In genomic region chr16:74757347-74757746, GRCh38 we compare ENCODE assay signal across 20 cellular contexts. TPM values are rescaled to one million over a fixed set of nuclear protein-coding genes. Genes with fewer than 3 reads are reported as not detected.
A peak's percentile ranks its signal among the peaks of the same experiment; 100 is the strongest.
DNase-seq lines count a peak whose midpoint lies in the region; ATAC-seq, FAIRE-seq and TF ChIP-seq lines count a peak whose summit lies in the region.
"Had no signal": no experiment of that assay in that cellular context is flagged by ENCODE, and none has a peak within 500 bp of the region (broad histone marks: within the 10 kb centered on the region; RNA-seq: fewer than 3 reads in every experiment).

No MANE protein-coding gene starts in this region.

- TF ChIP-seq EP300 in HepG2 (IDR thresholded peaks at IDR 0.05; ENCODE audit: low read depth in 2 of 2, low read length in 2 of 2) (no peak), HepG2 (CRISPR knock-in tag; IDR thresholded peaks at IDR 0.05; ENCODE audit: borderline replicate concordance) (no peak)

- no peak overlapping the region for H3K4me2 ChIP-seq in HepG2 (ENCODE audit: low read depth, low read length)
- H3K4me2 ChIP-seq: GM23338 had no signal

- no peaks in the 10 kb centered on the region for H3K36me3 ChIP-seq in HepG2 (replicated peaks in 1 of 2; ENCODE audit: control insufficient read depth in 1 of 2, insufficient read depth in 2 of 2, low read length in 2 of 2)
- no peaks in the 10 kb centered on the region for H3K36me3 ChIP-seq in right lobe of liver

- no peak overlapping the region for H2AFZ ChIP-seq in HepG2 (ENCODE audit: low read length)
- H2AFZ ChIP-seq: GM23338 had no signal

- TF ChIP-seq POLR2A in HepG2 (IDR thresholded peaks at IDR 0.05; ENCODE audit: insufficient read depth in 1 of 2, low read depth in 2 of 2, low read length in 2 of 2) (no peak), right lobe of liver (IDR thresholded peaks at IDR 0.05) (no peak), GM12892 (IDR thresholded peaks at IDR 0.05; ENCODE audit: low read depth, low read length) (no peak)

- H3K4me3 ChIP-seq in HepG2 (replicated peaks in 1 of 3; ENCODE audit: insufficient read depth in 1 of 3, low read depth in 2 of 3, low read length in 3 of 3) (no peak overlapping the region), right lobe of liver (no peak overlapping the region), dorsolateral prefrontal cortex (peak overlapping the region in 1 of 59 donors; percentile 1)
- H3K4me3 ChIP-seq: GM23338 had no signal

- TF ChIP-seq CTCF in HepG2 (CRISPR knock-in tag; IDR thresholded peaks at IDR 0.05) (no peak), right lobe of liver (IDR thresholded peaks at IDR 0.05) (no peak), dorsolateral prefrontal cortex (IDR thresholded peaks at IDR 0.05 in 54 of 56, conservative IDR thresholded peaks at IDR 0.05 in 2 of 56; ENCODE audit: low read depth in 1 of 56, partially characterized antibody in 56 of 56) (no peak)

- DNase-seq in HepG2 (ENCODE audit: low spot score) (no peak), right lobe of liver (no peak), dorsolateral prefrontal cortex (no peak), GM12892 (ENCODE audit: insufficient read length) (no peak)
- DNase-seq in stimulated activated naive CD4-positive, alpha-beta T cell treated with Interleukin-2 at 50 U/mL for 16 hours (lab: John Stamatoyannopoulos, UW), result no peak
- DNase-seq: C1 segment of cervical spinal cord; CD4-positive, alpha-beta memory T cell; COR-L47; DMS153; DND-41; H9 had no signal

- no TSS peak for BruUV-seq in HepG2 (replicated peaks; lab: Mats Ljungman, UMichigan)

- POLR2A ChIA-PET in HepG2 (lab: Yijun Ruan, JAX), result no interaction called here

- 21% methylated on average over 4 of the region's 4 CpGs for WGBS in HepG2 (ENCODE audit: low lambda C conversion rate)
- 61% methylated on average over 4 of the region's 4 CpGs for WGBS in right lobe of liver (ENCODE audit: insufficient coverage, low coverage, low lambda C conversion rate, missing lambda C conversion rate)

- H3K27me3 ChIP-seq in HepG2 (ENCODE audit: control insufficient read depth in 1 of 2, insufficient read depth in 2 of 2, low read length in 2 of 2) (peaks cover 5 to 51% of the 10 kb centered on the region in 2 experiments; a peak in 4 of 5 replicates), right lobe of liver (no peaks in the 10 kb centered on the region), dorsolateral prefrontal cortex (peaks cover 0 to 12% (median 0%) of the 10 kb centered on the region in 45 donors)

- intact Hi-C loops in HepG2 (cut with micrococcal nuclease; ENCODE audit: unreplicated experiment), result no loop called here
- intact Hi-C loops in right lobe of liver (cut with DNase I), result no loop called here
- intact Hi-C loops in dorsolateral prefrontal cortex (cut with DNase I), result no loop called here

- CTCF ChIA-PET in HepG2 (lab: Yijun Ruan, JAX; ENCODE audit: low intra/inter-chr PET ratio, low total read pairs), result no interaction called here

- in situ Hi-C loops in HepG2 (cut with HindIII; ENCODE audit: extremely low pct_ligation_motif_present, low pct_unique_long_range_greater_than_20kb), result no loop called here

- H3K9ac ChIP-seq in HepG2 (ENCODE audit: insufficient read depth, low read depth, low read length), result no peak overlapping the region

- H3K4me1 ChIP-seq in HepG2 (ENCODE audit: insufficient read depth, low read length) (no peaks in the 10 kb centered on the region), right lobe of liver (no peaks in the 10 kb centered on the region)

- no peak for FAIRE-seq in HepG2 (lab: Jason Lieb, UNC)
- no peak for FAIRE-seq in GM12892 (lab: Jason Lieb, UNC)
- FAIRE-seq: G401.6 had no signal

- no peak for TF ChIP-seq RAD21 in HepG2 (CRISPR knock-in tag; IDR thresholded peaks at IDR 0.05)

- H3K9me3 ChIP-seq in HepG2 (ENCODE audit: low read length), result no peaks in the 10 kb centered on the region
- H3K9me3 ChIP-seq in right lobe of liver, result no peaks in the 10 kb centered on the region

- H3K79me2 ChIP-seq in HepG2 (ENCODE audit: insufficient read depth, low read length), result no peaks in the 10 kb centered on the region

- ATAC-seq in HepG2, result no peak
- no peak for ATAC-seq in right lobe of liver
- no peak for ATAC-seq in GM18909 (IDR thresholded peaks at IDR 0.05; ENCODE audit: poor library complexity, unreplicated experiment)
- ATAC-seq: GM23338, HCT116 had no signal

- H4K20me1 ChIP-seq in HepG2 (ENCODE audit: insufficient read depth, low read length), result no peaks in the 10 kb centered on the region

- H3K27ac ChIP-seq in HepG2 (ENCODE audit: extremely low read length, insufficient read depth, low read length) (no peak overlapping the region), right lobe of liver (no peak overlapping the region), angular gyrus (ENCODE audit: low read depth, low read length) (peak overlapping the region; percentile 52), dorsolateral prefrontal cortex (peak overlapping the region in 56 of 59 donors; percentile 0 to 100 (median 76)), temporal lobe (ENCODE audit: low read depth, low read length) (peak overlapping the region; percentile 72)

TF ChIP-seq in HepG2, 621 proteins besides CTCF, POLR2A, EP300 and RAD21:
- no peak for TF ChIP-seq NFIC (IDR thresholded peaks at IDR 0.05; ENCODE audit: low read length)
- TF ChIP-seq CEBPB (IDR thresholded peaks at IDR 0.05; ENCODE audit: borderline replicate concordance, low read depth, low read length), result peak; percentile 30; the same call in 1 of the 2 replicates
TF ChIP-seq in HepG2: peak in this region for 1.

RNA-seq across cellular contexts. Expression of gene FA2H, which starts 17.3 kb away (rescaled TPM):
- not detected in 2 replicates for total RNA-seq in HepG2 (2016; rRNA removed; fragmentation: Illumina TruSeq; extraction: Trizol)
- total RNA-seq in HepG2 (2016; cell fraction: cytosol; rRNA removed; fragmentation: Illumina TruSeq; extraction: Trizol; ENCODE audit: low read depth), result not detected in 2 replicates
- not detected in 2 replicates for total RNA-seq in HepG2 (2016; cell fraction: insoluble cytoplasmic fraction; rRNA removed; fragmentation: Illumina TruSeq; extraction: Trizol)
- not detected in 2 replicates for total RNA-seq in HepG2 (2016; cell fraction: membrane; rRNA removed; fragmentation: Illumina TruSeq; extraction: Trizol)
- not detected in 2 replicates for total RNA-seq in HepG2 (2016; cell fraction: nucleus; rRNA removed; fragmentation: Illumina TruSeq; extraction: Trizol)
- 0.09 and 0.20 TPM in 2 replicates for polyA plus RNA-seq in HepG2 (2011; rRNA removed)
- polyA plus RNA-seq in HepG2 (2011; cell fraction: cytosol; rRNA removed), result 0.03 TPM in 1 of 2 replicates, not detected in the other
- polyA plus RNA-seq in HepG2 (2011; cell fraction: nucleus; rRNA removed), result 0.05 TPM in 1 of 2 replicates, not detected in the other
- polyA plus RNA-seq in HepG2 (2012), result 0.07 TPM in 1 of 2 replicates, not detected in the other
- polyA plus RNA-seq in HepG2 (2016; cell fraction: cytosol; fragmentation: Illumina TruSeq; extraction: Trizol; ENCODE audit: low read depth), result not detected in 2 replicates
- polyA plus RNA-seq in HepG2 (2016; cell fraction: insoluble cytoplasmic fraction; fragmentation: Illumina TruSeq; extraction: Trizol; ENCODE audit: low read depth), result 0.11 TPM in 1 of 2 replicates, not detected in the other
- not detected in 2 replicates for polyA plus RNA-seq in HepG2 (2016; cell fraction: membrane; fragmentation: Illumina TruSeq; extraction: Trizol; ENCODE audit: low read depth)
- polyA plus RNA-seq in HepG2 (2016; cell fraction: nucleus; fragmentation: Illumina TruSeq; extraction: Trizol; ENCODE audit: insufficient read depth, low read depth), result 0.38 TPM in 1 of 2 replicates, not detected in the other
- 42.8 TPM in 1 of 2 replicates, not detected in the other for polyA minus RNA-seq in HepG2 (2011; rRNA and poly(A)+ RNA removed; ENCODE audit: low replicate concordance)
- 0.35 TPM in 1 of 2 replicates, not detected in the other for polyA minus RNA-seq in HepG2 (2011; cell fraction: cytosol; rRNA and poly(A)+ RNA removed)
- not detected in 2 replicates for polyA minus RNA-seq in HepG2 (2011; cell fraction: nucleus; rRNA and poly(A)+ RNA removed)
- 1 to 10 TPM in 1 of 6 experiments, under 1 TPM in 2, not detected in 3; 0.19 to 1.2 (median 0.22) TPM for total RNA-seq in right lobe of liver
- 100 to 1,000 TPM in 11 of 120 experiments, 10 to 100 TPM in 106, 1 to 10 TPM in 3; 7.4 to 185 (median 44.7) TPM for total RNA-seq in dorsolateral prefrontal cortex
- total RNA-seq in temporal lobe, result 0.49 TPM
- polyA plus RNA-seq in GM12892 (2012; ENCODE audit: missing spikeins), result 0.95 TPM
- total RNA-seq: A673, H4 had no signal
- polyA plus RNA-seq: BJ had no signal

RNA-seq across cellular contexts. Expression of gene MLKL, which starts 56.7 kb away (rescaled TPM):
- total RNA-seq in HepG2 (2016; rRNA removed; fragmentation: Illumina TruSeq; extraction: Trizol) (10.7 TPM in 2 replicates), right lobe of liver (10 to 100 TPM in 1 of 6 experiments, 1 to 10 TPM in 5; 2.6 to 13.1 (median 6.1) TPM), dorsolateral prefrontal cortex (10 to 100 TPM in 13 of 120 experiments, 1 to 10 TPM in 107; 1.3 to 18.4 (median 4.9) TPM), temporal lobe (0.74 TPM)
- total RNA-seq in HepG2 (2016; cell fraction: cytosol; rRNA removed; fragmentation: Illumina TruSeq; extraction: Trizol; ENCODE audit: low read depth), result 3.0 TPM in 2 replicates
- 11.8 and 11.9 TPM in 2 replicates for total RNA-seq in HepG2 (2016; cell fraction: insoluble cytoplasmic fraction; rRNA removed; fragmentation: Illumina TruSeq; extraction: Trizol)
- total RNA-seq in HepG2 (2016; cell fraction: membrane; rRNA removed; fragmentation: Illumina TruSeq; extraction: Trizol), result 5.1 and 6.4 TPM in 2 replicates
- 8.9 and 10.4 TPM in 2 replicates for total RNA-seq in HepG2 (2016; cell fraction: nucleus; rRNA removed; fragmentation: Illumina TruSeq; extraction: Trizol)
- polyA plus RNA-seq in HepG2 (2011; rRNA removed), result 5.5 and 6.4 TPM in 2 replicates
- 2.9 and 3.0 TPM in 2 replicates for polyA plus RNA-seq in HepG2 (2011; cell fraction: cytosol; rRNA removed)
- 8.3 and 10.0 TPM in 2 replicates for polyA plus RNA-seq in HepG2 (2011; cell fraction: nucleus; rRNA removed)
- 4.3 and 4.5 TPM in 2 replicates for polyA plus RNA-seq in HepG2 (2012)
- polyA plus RNA-seq in HepG2 (2016; cell fraction: cytosol; fragmentation: Illumina TruSeq; extraction: Trizol; ENCODE audit: low read depth), result 2.2 and 2.4 TPM in 2 replicates
- 9.8 and 12.2 TPM in 2 replicates for polyA plus RNA-seq in HepG2 (2016; cell fraction: insoluble cytoplasmic fraction; fragmentation: Illumina TruSeq; extraction: Trizol; ENCODE audit: low read depth)
- 3.3 and 3.5 TPM in 2 replicates for polyA plus RNA-seq in HepG2 (2016; cell fraction: membrane; fragmentation: Illumina TruSeq; extraction: Trizol; ENCODE audit: low read depth)
- polyA plus RNA-seq in HepG2 (2016; cell fraction: nucleus; fragmentation: Illumina TruSeq; extraction: Trizol; ENCODE audit: insufficient read depth, low read depth), result 14.3 and 17.1 TPM in 2 replicates
- polyA minus RNA-seq in HepG2 (2011; rRNA and poly(A)+ RNA removed; ENCODE audit: low replicate concordance), result 2.2 and 23.2 TPM in 2 replicates
- polyA minus RNA-seq in HepG2 (2011; cell fraction: cytosol; rRNA and poly(A)+ RNA removed), result 1.8 and 2.8 TPM in 2 replicates
- 9.5 and 12.4 TPM in 2 replicates for polyA minus RNA-seq in HepG2 (2011; cell fraction: nucleus; rRNA and poly(A)+ RNA removed)
- polyA plus RNA-seq in GM12892 (2012; ENCODE audit: missing spikeins), result 7.5 TPM

Comparison
In these comparisons a context has a peak if more than half of its experiments do, and no peak if none do; other contexts are left out.
1. H3K27ac ChIP-seq: peak in angular gyrus (single experiment), dorsolateral prefrontal cortex (56 of 59) and temporal lobe (single experiment); none in HepG2 (single experiment) and right lobe of liver (0 of 3).